In the genomic region with DNA sequence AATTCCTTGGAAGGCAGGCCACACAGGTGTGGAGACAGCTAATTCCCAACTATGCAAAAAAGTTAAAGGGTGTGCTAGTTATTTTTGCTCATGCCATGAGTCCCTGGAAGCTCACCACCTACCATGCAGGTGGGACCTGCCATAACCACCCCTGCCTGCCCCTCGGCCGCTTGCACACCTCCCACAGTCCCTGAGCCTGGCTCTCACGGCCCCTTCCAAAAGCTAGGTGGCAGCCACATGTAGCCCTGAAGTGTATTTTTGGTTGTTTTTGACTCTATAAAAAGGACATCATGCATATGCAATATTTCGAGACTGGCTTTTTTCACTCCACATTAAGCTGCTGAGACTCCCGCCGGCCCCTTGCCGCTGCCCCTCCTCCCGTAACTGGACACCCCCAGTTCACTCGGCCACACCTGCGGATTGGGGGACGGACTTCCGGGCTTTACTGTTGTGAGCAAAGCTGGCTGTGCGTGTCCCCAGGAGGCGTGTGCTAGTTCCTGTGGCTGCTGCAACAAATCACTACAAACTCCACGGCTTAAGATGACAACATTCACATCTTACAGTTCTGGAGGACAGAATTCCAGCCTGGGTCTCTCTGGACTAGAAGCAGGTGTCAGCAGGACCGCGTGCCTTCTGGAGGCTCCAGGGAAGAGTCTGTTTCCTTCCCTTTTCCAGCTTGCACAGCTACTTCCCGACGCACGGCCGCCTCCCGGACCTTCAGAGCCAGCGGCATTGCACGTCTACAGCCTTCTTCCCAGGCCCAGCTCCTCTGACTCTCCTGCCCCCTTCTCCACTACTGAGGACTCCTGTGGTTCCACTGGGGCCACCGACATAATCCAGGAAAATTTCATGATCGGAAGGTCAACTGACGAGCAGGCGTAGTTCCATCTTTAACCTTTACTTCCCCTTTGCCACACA, we compare ENCODE assay signal across 1 cellular context.
A peak's percentile ranks its signal among the peaks of the same experiment; 100 is the strongest.
TF ChIP-seq lines count a peak whose summit lies in the region.

No MANE protein-coding gene starts in this region.

TF ChIP-seq in K562, 482 proteins besides CTCF, POLR2A, EP300 and RAD21 (continued from another document and continues in another):
- TF ChIP-seq, protein P1, sequence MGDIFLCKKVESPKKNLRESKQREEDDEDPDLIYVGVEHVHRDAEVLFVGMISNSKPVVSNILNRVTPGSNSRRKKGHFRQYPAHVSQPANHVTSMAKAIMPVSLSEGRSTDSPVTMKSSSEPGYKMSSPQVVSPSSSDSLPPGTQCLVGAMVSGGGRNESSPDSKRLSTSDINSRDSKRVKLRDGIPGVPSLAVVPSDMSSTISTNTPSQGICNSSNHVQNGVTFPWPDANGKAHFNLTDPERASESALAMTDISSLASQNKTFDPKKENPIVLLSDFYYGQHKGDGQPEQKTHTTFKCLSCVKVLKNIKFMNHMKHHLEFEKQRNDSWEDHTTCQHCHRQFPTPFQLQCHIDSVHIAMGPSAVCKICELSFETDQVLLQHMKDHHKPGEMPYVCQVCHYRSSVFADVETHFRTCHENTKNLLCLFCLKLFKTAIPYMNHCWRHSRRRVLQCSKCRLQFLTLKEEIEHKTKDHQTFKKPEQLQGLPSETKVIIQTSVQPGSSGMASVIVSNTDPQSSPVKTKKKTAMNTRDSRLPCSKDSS (IDR thresholded peaks at IDR 0.05; ENCODE audit: low read depth, partially characterized antibody) = no peak
- TF ChIP-seq, protein P2, sequence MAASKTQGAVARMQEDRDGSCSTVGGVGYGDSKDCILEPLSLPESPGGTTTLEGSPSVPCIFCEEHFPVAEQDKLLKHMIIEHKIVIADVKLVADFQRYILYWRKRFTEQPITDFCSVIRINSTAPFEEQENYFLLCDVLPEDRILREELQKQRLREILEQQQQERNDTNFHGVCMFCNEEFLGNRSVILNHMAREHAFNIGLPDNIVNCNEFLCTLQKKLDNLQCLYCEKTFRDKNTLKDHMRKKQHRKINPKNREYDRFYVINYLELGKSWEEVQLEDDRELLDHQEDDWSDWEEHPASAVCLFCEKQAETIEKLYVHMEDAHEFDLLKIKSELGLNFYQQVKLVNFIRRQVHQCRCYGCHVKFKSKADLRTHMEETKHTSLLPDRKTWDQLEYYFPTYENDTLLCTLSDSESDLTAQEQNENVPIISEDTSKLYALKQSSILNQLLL (CRISPR knock-in tag; IDR thresholded peaks at IDR 0.05; ENCODE audit: borderline replicate concordance) = no peak
- TF ChIP-seq BACH1 (tag; IDR thresholded peaks at IDR 0.05) (no peak), HLTF (IDR thresholded peaks at IDR 0.05) (no peak), TGIF2 (CRISPR knock-in tag; IDR thresholded peaks at IDR 0.05) (no peak), EHMT2 (IDR thresholded peaks at IDR 0.05) (no peak), TRIM28 (IDR thresholded peaks at IDR 0.05) (no peak), SIN3B (IDR thresholded peaks at IDR 0.05; ENCODE audit: low read depth) (no peak), KHSRP (IDR thresholded peaks at IDR 0.05) (no peak), TEAD2 (tag; IDR thresholded peaks at IDR 0.05) (no peak), MEIS2 (IDR thresholded peaks at IDR 0.05; ENCODE audit: partially characterized antibody) (no peak), HNRNPL (IDR thresholded peaks at IDR 0.05; ENCODE audit: low read depth, low read length) (no peak), ZNF707 (CRISPR knock-in tag; conservative IDR thresholded peaks at IDR 0.05) (no peak), SMAD1 (IDR thresholded peaks at IDR 0.05; ENCODE audit: low read depth, low read length, partially characterized antibody) (no peak), ATF1 (CRISPR knock-in tag; IDR thresholded peaks at IDR 0.05) (no peak), ATF1 (tag; IDR thresholded peaks at IDR 0.05) (peak; percentile 37; the same call in 1 of the 2 replicates), PML (IDR thresholded peaks at IDR 0.05; ENCODE audit: low read length) (no peak), ADNP (tag; IDR thresholded peaks at IDR 0.05) (no peak), RBM39 (optimal IDR thresholded peaks at IDR 0.05; ENCODE audit: low read depth, low read length) (no peak), ZNF140 (CRISPR knock-in tag; IDR thresholded peaks at IDR 0.05) (no peak), MBD2 (IDR thresholded peaks at IDR 0.05; ENCODE audit: borderline replicate concordance, low read depth) (no peak), MECOM (CRISPR knock-in tag; IDR thresholded peaks at IDR 0.05) (no peak), ZNF77 (CRISPR knock-in tag; IDR thresholded peaks at IDR 0.05) (no peak), CSDE1 (IDR thresholded peaks at IDR 0.05) (no peak), NR4A1 (CRISPR knock-in tag; IDR thresholded peaks at IDR 0.05) (no peak), NR4A1 (tag; IDR thresholded peaks at IDR 0.05) (0 out of 2 replicates have a peak, but pooled peaks have one; percentile 43), NCOA1 (IDR thresholded peaks at IDR 0.05; ENCODE audit: low read depth) (no peak), PCBP1 (IDR thresholded peaks at IDR 0.05; ENCODE audit: low read depth, low read length, poor library complexity, severe bottlenecking) (no peak), ZNF239 (CRISPR knock-in tag; IDR thresholded peaks at IDR 0.05) (no peak), ZFPM2 (CRISPR knock-in tag; IDR thresholded peaks at IDR 0.05) (no peak), SNIP1 (IDR thresholded peaks at IDR 0.05; ENCODE audit: low read depth) (no peak), MEF2A (IDR thresholded peaks at IDR 0.05; ENCODE audit: control insufficient read depth, low read depth, low read length) (no peak), HNRNPLL (IDR thresholded peaks at IDR 0.05; ENCODE audit: low read depth, low read length, poor library complexity, severe bottlenecking) (no peak), STAT5B (CRISPR knock-in tag; IDR thresholded peaks at IDR 0.05) (no peak), MIER1 (IDR thresholded peaks at IDR 0.05; ENCODE audit: low read depth) (no peak), ZFX (CRISPR knock-in tag; IDR thresholded peaks at IDR 0.05) (no peak; the same call in 1 of the 2 replicates), ZNF253 (CRISPR knock-in tag; conservative IDR thresholded peaks at IDR 0.05) (no peak), FOSL1 (tag; conservative IDR thresholded peaks at IDR 0.05) (no peak), HDGF (IDR thresholded peaks at IDR 0.05) (no peak), MTF1 (CRISPR knock-in tag; IDR thresholded peaks at IDR 0.05; ENCODE audit: borderline replicate concordance) (no peak), FOXP1 (CRISPR knock-in tag; IDR thresholded peaks at IDR 0.05) (peak; percentile 41; the same call in 1 of the 2 replicates)
- TF ChIP-seq, protein P3, sequence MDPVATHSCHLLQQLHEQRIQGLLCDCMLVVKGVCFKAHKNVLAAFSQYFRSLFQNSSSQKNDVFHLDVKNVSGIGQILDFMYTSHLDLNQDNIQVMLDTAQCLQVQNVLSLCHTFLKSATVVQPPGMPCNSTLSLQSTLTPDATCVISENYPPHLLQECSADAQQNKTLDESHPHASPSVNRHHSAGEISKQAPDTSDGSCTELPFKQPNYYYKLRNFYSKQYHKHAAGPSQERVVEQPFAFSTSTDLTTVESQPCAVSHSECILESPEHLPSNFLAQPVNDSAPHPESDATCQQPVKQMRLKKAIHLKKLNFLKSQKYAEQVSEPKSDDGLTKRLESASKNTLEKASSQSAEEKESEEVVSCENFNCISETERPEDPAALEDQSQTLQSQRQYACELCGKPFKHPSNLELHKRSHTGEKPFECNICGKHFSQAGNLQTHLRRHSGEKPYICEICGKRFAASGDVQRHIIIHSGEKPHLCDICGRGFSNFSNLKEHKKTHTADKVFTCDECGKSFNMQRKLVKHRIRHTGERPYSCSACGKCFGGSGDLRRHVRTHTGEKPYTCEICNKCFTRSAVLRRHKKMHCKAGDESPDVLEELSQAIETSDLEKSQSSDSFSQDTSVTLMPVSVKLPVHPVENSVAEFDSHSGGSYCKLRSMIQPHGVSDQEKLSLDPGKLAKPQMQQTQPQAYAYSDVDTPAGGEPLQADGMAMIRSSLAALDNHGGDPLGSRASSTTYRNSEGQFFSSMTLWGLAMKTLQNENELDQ (CRISPR knock-in tag; IDR thresholded peaks at IDR 0.05; ENCODE audit: borderline replicate concordance) = no peak
- TF ChIP-seq, protein P4, sequence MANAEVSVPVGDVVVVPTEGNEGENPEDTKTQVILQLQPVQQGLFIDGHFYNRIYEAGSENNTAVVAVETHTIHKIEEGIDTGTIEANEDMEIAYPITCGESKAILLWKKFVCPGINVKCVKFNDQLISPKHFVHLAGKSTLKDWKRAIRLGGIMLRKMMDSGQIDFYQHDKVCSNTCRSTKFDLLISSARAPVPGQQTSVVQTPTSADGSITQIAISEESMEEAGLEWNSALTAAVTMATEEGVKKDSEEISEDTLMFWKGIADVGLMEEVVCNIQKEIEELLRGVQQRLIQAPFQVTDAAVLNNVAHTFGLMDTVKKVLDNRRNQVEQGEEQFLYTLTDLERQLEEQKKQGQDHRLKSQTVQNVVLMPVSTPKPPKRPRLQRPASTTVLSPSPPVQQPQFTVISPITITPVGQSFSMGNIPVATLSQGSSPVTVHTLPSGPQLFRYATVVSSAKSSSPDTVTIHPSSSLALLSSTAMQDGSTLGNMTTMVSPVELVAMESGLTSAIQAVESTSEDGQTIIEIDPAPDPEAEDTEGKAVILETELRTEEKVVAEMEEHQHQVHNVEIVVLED (CRISPR knock-in tag; IDR thresholded peaks at IDR 0.05) = no peak
- TF ChIP-seq, protein P5, sequence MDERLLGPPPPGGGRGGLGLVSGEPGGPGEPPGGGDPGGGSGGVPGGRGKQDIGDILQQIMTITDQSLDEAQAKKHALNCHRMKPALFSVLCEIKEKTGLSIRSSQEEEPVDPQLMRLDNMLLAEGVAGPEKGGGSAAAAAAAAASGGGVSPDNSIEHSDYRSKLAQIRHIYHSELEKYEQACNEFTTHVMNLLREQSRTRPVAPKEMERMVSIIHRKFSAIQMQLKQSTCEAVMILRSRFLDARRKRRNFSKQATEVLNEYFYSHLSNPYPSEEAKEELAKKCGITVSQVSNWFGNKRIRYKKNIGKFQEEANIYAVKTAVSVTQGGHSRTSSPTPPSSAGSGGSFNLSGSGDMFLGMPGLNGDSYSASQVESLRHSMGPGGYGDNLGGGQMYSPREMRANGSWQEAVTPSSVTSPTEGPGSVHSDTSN (CRISPR knock-in tag; IDR thresholded peaks at IDR 0.05; ENCODE audit: low read depth) = no peak
- TF ChIP-seq, protein P5 (tag; conservative IDR thresholded peaks at IDR 0.05; ENCODE audit: low read depth) = no peak
- TF ChIP-seq, protein P6, sequence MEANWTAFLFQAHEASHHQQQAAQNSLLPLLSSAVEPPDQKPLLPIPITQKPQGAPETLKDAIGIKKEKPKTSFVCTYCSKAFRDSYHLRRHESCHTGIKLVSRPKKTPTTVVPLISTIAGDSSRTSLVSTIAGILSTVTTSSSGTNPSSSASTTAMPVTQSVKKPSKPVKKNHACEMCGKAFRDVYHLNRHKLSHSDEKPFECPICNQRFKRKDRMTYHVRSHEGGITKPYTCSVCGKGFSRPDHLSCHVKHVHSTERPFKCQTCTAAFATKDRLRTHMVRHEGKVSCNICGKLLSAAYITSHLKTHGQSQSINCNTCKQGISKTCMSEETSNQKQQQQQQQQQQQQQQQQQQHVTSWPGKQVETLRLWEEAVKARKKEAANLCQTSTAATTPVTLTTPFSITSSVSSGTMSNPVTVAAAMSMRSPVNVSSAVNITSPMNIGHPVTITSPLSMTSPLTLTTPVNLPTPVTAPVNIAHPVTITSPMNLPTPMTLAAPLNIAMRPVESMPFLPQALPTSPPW (CRISPR knock-in tag; IDR thresholded peaks at IDR 0.05) = peak; percentile 17; the same call in 1 of the 2 replicates
- TF ChIP-seq, protein P7, sequence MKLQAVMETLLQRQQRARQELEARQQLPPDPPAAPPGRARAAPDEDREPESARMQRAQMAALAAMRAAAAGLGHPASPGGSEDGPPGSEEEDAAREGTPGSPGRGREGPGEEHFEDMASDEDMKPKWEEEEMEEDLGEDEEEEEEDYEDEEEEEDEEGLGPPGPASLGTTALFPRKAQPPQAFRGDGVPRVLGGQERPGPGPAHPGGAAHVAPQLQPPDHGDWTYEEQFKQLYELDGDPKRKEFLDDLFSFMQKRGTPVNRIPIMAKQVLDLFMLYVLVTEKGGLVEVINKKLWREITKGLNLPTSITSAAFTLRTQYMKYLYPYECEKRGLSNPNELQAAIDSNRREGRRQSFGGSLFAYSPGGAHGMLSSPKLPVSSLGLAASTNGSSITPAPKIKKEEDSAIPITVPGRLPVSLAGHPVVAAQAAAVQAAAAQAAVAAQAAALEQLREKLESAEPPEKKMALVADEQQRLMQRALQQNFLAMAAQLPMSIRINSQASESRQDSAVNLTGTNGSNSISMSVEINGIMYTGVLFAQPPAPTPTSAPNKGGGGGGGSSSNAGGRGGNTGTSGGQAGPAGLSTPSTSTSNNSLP (IDR thresholded peaks at IDR 0.05; ENCODE audit: borderline replicate concordance, low read depth, low read length) = no peak
- TF ChIP-seq, protein P8, sequence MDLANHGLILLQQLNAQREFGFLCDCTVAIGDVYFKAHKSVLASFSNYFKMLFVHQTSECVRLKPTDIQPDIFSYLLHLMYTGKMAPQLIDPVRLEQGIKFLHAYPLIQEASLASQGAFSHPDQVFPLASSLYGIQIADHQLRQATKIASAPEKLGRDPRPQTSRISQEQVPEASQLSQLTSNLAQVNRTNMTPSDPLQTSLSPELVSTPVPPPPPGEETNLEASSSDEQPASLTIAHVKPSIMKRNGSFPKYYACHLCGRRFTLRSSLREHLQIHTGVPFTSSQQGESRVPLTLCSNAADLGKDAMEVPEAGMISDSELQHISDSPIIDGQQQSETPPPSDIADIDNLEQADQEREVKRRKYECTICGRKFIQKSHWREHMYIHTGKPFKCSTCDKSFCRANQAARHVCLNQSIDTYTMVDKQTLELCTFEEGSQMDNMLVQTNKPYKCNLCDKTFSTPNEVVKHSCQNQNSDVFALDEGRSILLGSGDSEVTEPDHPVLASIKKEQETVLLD (IDR thresholded peaks at IDR 0.05) = no peak
- TF ChIP-seq, protein P9, sequence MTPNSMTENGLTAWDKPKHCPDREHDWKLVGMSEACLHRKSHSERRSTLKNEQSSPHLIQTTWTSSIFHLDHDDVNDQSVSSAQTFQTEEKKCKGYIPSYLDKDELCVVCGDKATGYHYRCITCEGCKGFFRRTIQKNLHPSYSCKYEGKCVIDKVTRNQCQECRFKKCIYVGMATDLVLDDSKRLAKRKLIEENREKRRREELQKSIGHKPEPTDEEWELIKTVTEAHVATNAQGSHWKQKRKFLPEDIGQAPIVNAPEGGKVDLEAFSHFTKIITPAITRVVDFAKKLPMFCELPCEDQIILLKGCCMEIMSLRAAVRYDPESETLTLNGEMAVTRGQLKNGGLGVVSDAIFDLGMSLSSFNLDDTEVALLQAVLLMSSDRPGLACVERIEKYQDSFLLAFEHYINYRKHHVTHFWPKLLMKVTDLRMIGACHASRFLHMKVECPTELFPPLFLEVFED (CRISPR knock-in tag; conservative IDR thresholded peaks at IDR 0.05) = no peak
- TF ChIP-seq, protein P10, sequence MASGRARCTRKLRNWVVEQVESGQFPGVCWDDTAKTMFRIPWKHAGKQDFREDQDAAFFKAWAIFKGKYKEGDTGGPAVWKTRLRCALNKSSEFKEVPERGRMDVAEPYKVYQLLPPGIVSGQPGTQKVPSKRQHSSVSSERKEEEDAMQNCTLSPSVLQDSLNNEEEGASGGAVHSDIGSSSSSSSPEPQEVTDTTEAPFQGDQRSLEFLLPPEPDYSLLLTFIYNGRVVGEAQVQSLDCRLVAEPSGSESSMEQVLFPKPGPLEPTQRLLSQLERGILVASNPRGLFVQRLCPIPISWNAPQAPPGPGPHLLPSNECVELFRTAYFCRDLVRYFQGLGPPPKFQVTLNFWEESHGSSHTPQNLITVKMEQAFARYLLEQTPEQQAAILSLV (tag; IDR thresholded peaks at IDR 0.05) = no peak
